15 cellular contexts compared by ENCODE assay signal in the genomic region with DNA sequence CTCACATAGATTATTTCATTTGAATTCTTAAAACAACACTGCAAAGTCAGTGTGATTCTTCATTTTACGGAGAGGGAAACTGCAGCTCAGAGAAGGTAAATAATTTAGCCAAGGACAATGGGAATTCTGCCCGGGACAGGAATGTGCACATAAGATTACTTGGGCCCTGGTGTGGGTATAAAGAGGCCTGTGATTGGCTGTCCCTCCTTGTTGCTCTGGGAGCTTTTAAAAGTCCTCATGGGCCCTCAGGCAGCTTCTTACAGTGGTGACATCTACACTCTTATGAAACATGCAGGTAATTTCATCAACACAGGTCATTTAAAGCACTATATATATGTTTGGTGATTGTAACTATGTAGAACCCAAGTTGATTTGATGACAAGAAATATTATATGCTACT.
A peak's percentile ranks its signal among the peaks of the same experiment; 100 is the strongest.
DNase-seq lines count a peak whose midpoint lies in the region; ATAC-seq, FAIRE-seq and TF ChIP-seq lines count a peak whose summit lies in the region.
"Had no signal": no experiment of that assay in that cellular context is flagged by ENCODE, and none has a peak within 500 bp of the region (broad histone marks: within the 10 kb centered on the region; RNA-seq: fewer than 3 reads in every experiment).

No MANE protein-coding gene starts in this region.

- H3K27ac Mint-ChIP-seq in activated naive CD4-positive, alpha-beta T cell treated with anti-CD3 and anti-CD28 coated beads, Interleukin-2, amount 50 U/mL, for 24 hours = peak overlapping the region; percentile 62
- peak overlapping the region in 1 of 2 donors; percentile 79 for H3K27ac Mint-ChIP-seq in activated naive CD4-positive, alpha-beta T cell treated with anti-CD3 and anti-CD28 coated beads, Interleukin-2, amount 50 U/mL, for 72 hours
- peak overlapping the region; percentile 27 for H3K27ac Mint-ChIP-seq in activated T-helper 1 cell treated with anti-CD3 and anti-CD28 coated beads, Interleukin-12 subunit alpha, Interleukin-12 subunit beta, Interleukin-2, Interleukin-4 antibody, amounts not matched to agents 30 ng/mL and 10 ng/mL and 1 ng/mL, durations not matched to agents 14 hours and 24 hours and 36 hours
- peak overlapping the region; percentile 78 for H3K27ac Mint-ChIP-seq in stimulated activated effector memory CD8-positive, alpha-beta T cell treated with anti-CD3 and anti-CD28 coated beads, Interleukin-12 subunit alpha, Interleukin-12 subunit beta, amount 100 ng/mL, for 72 hours

- H3K27me3 Mint-ChIP-seq in activated naive CD4-positive, alpha-beta T cell treated with anti-CD3 and anti-CD28 coated beads, Interleukin-2, amount 50 U/mL, for 24 hours = no peaks in the 10 kb centered on the region
- no peaks in the 10 kb centered on the region for H3K27me3 Mint-ChIP-seq in activated T-helper 1 cell treated with anti-CD3 and anti-CD28 coated beads, Interleukin-12 subunit alpha, Interleukin-12 subunit beta, Interleukin-2, Interleukin-4 antibody, amounts not matched to agents 30 ng/mL and 10 ng/mL and 1 ng/mL, durations not matched to agents 14 hours and 24 hours and 36 hours (ENCODE audit: insufficient read depth)

- no peaks in the 10 kb centered on the region for H3K9me3 Mint-ChIP-seq in activated naive CD4-positive, alpha-beta T cell treated with anti-CD3 and anti-CD28 coated beads, Interleukin-2, amount 50 U/mL, for 24 hours
- H3K9me3 Mint-ChIP-seq in activated naive CD4-positive, alpha-beta T cell treated with anti-CD3 and anti-CD28 coated beads, Interleukin-2, amount 50 U/mL, for 72 hours = no peaks in the 10 kb centered on the region
- H3K9me3 Mint-ChIP-seq in activated T-helper 1 cell treated with anti-CD3 and anti-CD28 coated beads, Interleukin-12 subunit alpha, Interleukin-12 subunit beta, Interleukin-2, Interleukin-4 antibody, amounts not matched to agents 30 ng/mL and 10 ng/mL and 1 ng/mL, durations not matched to agents 14 hours and 24 hours and 36 hours = no peaks in the 10 kb centered on the region
- no peaks in the 10 kb centered on the region for H3K9me3 Mint-ChIP-seq in stimulated activated effector memory CD8-positive, alpha-beta T cell treated with anti-CD3 and anti-CD28 coated beads, Interleukin-12 subunit alpha, Interleukin-12 subunit beta, amount 100 ng/mL, for 72 hours

- H3K9me2 ChIP-seq in hepatocyte (replicated peaks; ENCODE audit: insufficient read depth) = no peaks in the 10 kb centered on the region

- intact Hi-C loops in activated T-helper 1 cell treated with anti-CD3 and anti-CD28 coated beads, Interleukin-12 subunit alpha, Interleukin-12 subunit beta, Interleukin-2, Interleukin-4 antibody, amounts not matched to agents 30 ng/mL and 10 ng/mL and 1 ng/mL, durations not matched to agents 14 hours and 24 hours and 36 hours (cut with micrococcal nuclease) = no loop called here

- peaks cover 30% of the 10 kb centered on the region for H3K4me1 ChIP-seq in hepatocyte (ENCODE audit: insufficient read depth)
- H3K4me1 ChIP-seq: prostate gland had no signal

- H3K36me3 Mint-ChIP-seq in activated naive CD4-positive, alpha-beta T cell treated with anti-CD3 and anti-CD28 coated beads, Interleukin-2, amount 50 U/mL, for 24 hours = peaks cover 16% of the 10 kb centered on the region
- no peaks in the 10 kb centered on the region for H3K36me3 Mint-ChIP-seq in activated naive CD4-positive, alpha-beta T cell treated with anti-CD3 and anti-CD28 coated beads, Interleukin-2, amount 50 U/mL, for 72 hours
- peaks cover 38% of the 10 kb centered on the region for H3K36me3 Mint-ChIP-seq in activated T-helper 1 cell treated with anti-CD3 and anti-CD28 coated beads, Interleukin-12 subunit alpha, Interleukin-12 subunit beta, Interleukin-2, Interleukin-4 antibody, amounts not matched to agents 30 ng/mL and 10 ng/mL and 1 ng/mL, durations not matched to agents 14 hours and 24 hours and 36 hours (ENCODE audit: low read depth)
- H3K36me3 Mint-ChIP-seq in stimulated activated effector memory CD8-positive, alpha-beta T cell treated with anti-CD3 and anti-CD28 coated beads, Interleukin-12 subunit alpha, Interleukin-12 subunit beta, amount 100 ng/mL, for 72 hours = peaks cover 43% of the 10 kb centered on the region

- FAIRE-seq in urothelium cell line (lab: Jason Lieb, UNC) = no peak
- FAIRE-seq: RCC 7860 had no signal

- no peak for DNase-seq in activated naive CD4-positive, alpha-beta T cell treated with anti-CD3 and anti-CD28 coated beads, Interleukin-2, amount 50 U/mL, for 72 hours (ENCODE audit: low spot score in 2 of 2)
- no peak for DNase-seq in activated T-helper 1 cell treated with anti-CD3 and anti-CD28 coated beads, Interleukin-12 subunit alpha, Interleukin-12 subunit beta, Interleukin-2, Interleukin-4 antibody, amounts not matched to agents 30 ng/mL and 10 ng/mL and 1 ng/mL, durations not matched to agents 14 hours and 24 hours and 36 hours (ENCODE audit: low spot score)
- no peak for DNase-seq in hepatocyte (ENCODE audit: low spot score)
- DNase-seq in stimulated activated effector memory CD8-positive, alpha-beta T cell treated with anti-CD3 and anti-CD28 coated beads, Interleukin-12 subunit alpha, Interleukin-12 subunit beta, amount 100 ng/mL, for 72 hours (ENCODE audit: low spot score in 2 of 2) = no peak
- DNase-seq in urothelium cell line (ENCODE audit: low spot score) = no peak
- DNase-seq: activated CD4-positive, CD25-positive, alpha-beta regulatory T cell treated with anti-CD3 and anti-CD28 coated beads, Interleukin-2, amount 50 U/mL, for 72 hours; central memory CD4-positive, alpha-beta T cell; effector CD8-positive, alpha-beta T cell; NCI-H1092; NCI-H2171 treated with DMSO at 0.1 percent for 48 hours had no signal

- peaks cover 5% of the 10 kb centered on the region for H3K79me2 ChIP-seq in hepatocyte

- no peak for ATAC-seq in activated naive CD4-positive, alpha-beta T cell treated with anti-CD3 and anti-CD28 coated beads, Interleukin-2, amount 50 U/mL, for 72 hours
- no peak for ATAC-seq in stimulated activated effector memory CD8-positive, alpha-beta T cell treated with anti-CD3 and anti-CD28 coated beads, Interleukin-12 subunit alpha, Interleukin-12 subunit beta, amount 100 ng/mL, for 72 hours
- ATAC-seq in GM21360 (IDR thresholded peaks at IDR 0.05; ENCODE audit: unreplicated experiment) = no peak
- no peak for ATAC-seq in GM18909 (IDR thresholded peaks at IDR 0.05; ENCODE audit: poor library complexity, unreplicated experiment)

- H3K36me3 ChIP-seq in hepatocyte (replicated peaks; ENCODE audit: insufficient read depth, low read depth) = no peaks in the 10 kb centered on the region
- H3K36me3 ChIP-seq: prostate gland had no signal

- no peak overlapping the region for H3K4me3 ChIP-seq in hepatocyte
- H3K4me3 ChIP-seq: prostate gland had no signal

- WGBS in hepatocyte (ENCODE audit: low lambda C conversion rate, missing lambda C conversion rate) = 36% methylated on average over 2 of the region's 2 CpGs

- no peaks in the 10 kb centered on the region for H3K27me3 ChIP-seq in hepatocyte

- no peaks in the 10 kb centered on the region for H4K20me1 ChIP-seq in hepatocyte (ENCODE audit: insufficient read depth, poor library complexity, severe bottlenecking)

- H3K4me2 ChIP-seq in hepatocyte = no peak overlapping the region

- H3K9me3 ChIP-seq in hepatocyte (ENCODE audit: low read depth) = no peaks in the 10 kb centered on the region
- H3K9me3 ChIP-seq: prostate gland had no signal

- H3K4me3 Mint-ChIP-seq in activated naive CD4-positive, alpha-beta T cell treated with anti-CD3 and anti-CD28 coated beads, Interleukin-2, amount 50 U/mL, for 24 hours = no peak overlapping the region
- no peak overlapping the region for H3K4me3 Mint-ChIP-seq in activated T-helper 1 cell treated with anti-CD3 and anti-CD28 coated beads, Interleukin-12 subunit alpha, Interleukin-12 subunit beta, Interleukin-2, Interleukin-4 antibody, amounts not matched to agents 30 ng/mL and 10 ng/mL and 1 ng/mL, durations not matched to agents 14 hours and 24 hours and 36 hours
- H3K4me3 Mint-ChIP-seq in stimulated activated effector memory CD8-positive, alpha-beta T cell treated with anti-CD3 and anti-CD28 coated beads, Interleukin-12 subunit alpha, Interleukin-12 subunit beta, amount 100 ng/mL, for 72 hours = no peak overlapping the region

- H3K27ac ChIP-seq in hepatocyte = peak overlapping the region; percentile 82
- H3K27ac ChIP-seq: prostate gland had no signal

- peaks cover 47% of the 10 kb centered on the region for H3K4me1 Mint-ChIP-seq in activated naive CD4-positive, alpha-beta T cell treated with anti-CD3 and anti-CD28 coated beads, Interleukin-2, amount 50 U/mL, for 24 hours
- peaks cover 44% of the 10 kb centered on the region for H3K4me1 Mint-ChIP-seq in activated T-helper 1 cell treated with anti-CD3 and anti-CD28 coated beads, Interleukin-12 subunit alpha, Interleukin-12 subunit beta, Interleukin-2, Interleukin-4 antibody, amounts not matched to agents 30 ng/mL and 10 ng/mL and 1 ng/mL, durations not matched to agents 14 hours and 24 hours and 36 hours (ENCODE audit: low read depth)
- peaks cover 30% of the 10 kb centered on the region for H3K4me1 Mint-ChIP-seq in stimulated activated effector memory CD8-positive, alpha-beta T cell treated with anti-CD3 and anti-CD28 coated beads, Interleukin-12 subunit alpha, Interleukin-12 subunit beta, amount 100 ng/mL, for 72 hours

- no peak overlapping the region for H2AFZ ChIP-seq in hepatocyte

- TF ChIP-seq CTCF in hepatocyte (IDR thresholded peaks at IDR 0.05; ENCODE audit: poor library complexity) = no peak
